Comparison of ENCODE assay signal across 1 cellular context in the genomic region with DNA sequence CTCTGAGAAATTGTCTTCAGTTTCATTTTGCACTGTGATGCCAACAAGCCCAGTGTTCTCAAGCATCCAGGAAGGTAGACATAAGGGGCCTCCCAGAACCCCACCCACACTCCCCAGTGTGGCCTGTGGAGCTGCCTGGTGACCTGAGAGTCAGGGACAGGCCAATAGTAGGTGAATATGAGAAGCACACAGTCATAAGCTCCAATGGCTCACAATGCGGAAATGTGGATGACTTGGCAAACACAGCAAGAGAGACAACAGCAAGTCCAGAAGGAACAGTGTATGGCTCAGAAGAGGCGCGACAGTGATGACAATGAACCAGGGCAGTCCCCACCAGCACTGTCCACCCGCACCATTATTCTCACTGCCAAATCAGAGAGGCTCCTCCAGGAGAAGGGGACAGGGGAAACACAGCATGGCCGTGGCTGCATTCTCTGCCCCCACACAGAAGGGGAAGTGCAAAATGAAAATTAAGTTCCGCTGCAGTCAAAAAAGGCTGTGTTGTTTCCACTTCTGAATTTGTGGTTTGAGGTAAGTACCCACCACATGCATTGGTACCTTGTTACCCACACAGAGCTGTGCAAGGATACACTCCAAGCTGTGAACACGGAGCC.
TF ChIP-seq lines count a peak whose summit lies in the region.

No MANE protein-coding gene starts in this region.

TF ChIP-seq in GM12878, 131 proteins besides CTCF, POLR2A, EP300 and RAD21 (continued from another document and continues in another):
- TF ChIP-seq PAX8 (IDR thresholded peaks at IDR 0.05) (no peak), PML (IDR thresholded peaks at IDR 0.05; ENCODE audit: low read length) (peak; percentile 55; the same call in 1 of the 2 replicates), NBN (IDR thresholded peaks at IDR 0.05) (0 out of 2 replicates have a peak, but pooled peaks have one; percentile 61), CHD4 (IDR thresholded peaks at IDR 0.05) (no peak), RELA (IDR thresholded peaks at IDR 0.05; ENCODE audit: borderline replicate concordance, partially characterized antibody) (no peak), PAX5 (IDR thresholded peaks at IDR 0.05; ENCODE audit: borderline replicate concordance, low read depth, low read length) (peak; percentile 24; the same call in 1 of the 2 replicates), NFXL1 (IDR thresholded peaks at IDR 0.05; ENCODE audit: borderline replicate concordance) (0 out of 2 replicates have a peak, but pooled peaks have one; percentile 64), POU2F2 (IDR thresholded peaks at IDR 0.05; ENCODE audit: borderline replicate concordance, low read depth, low read length) (peak; percentile 78; the same call in 2 of the 3 replicates), CREB1 (IDR thresholded peaks at IDR 0.05; ENCODE audit: low read depth) (no peak), BCL11A (IDR thresholded peaks at IDR 0.05; ENCODE audit: low read depth, low read length) (peak; percentile 46; the same call in 1 of the 2 replicates), CBX5 (IDR thresholded peaks at IDR 0.05; ENCODE audit: low read depth) (no peak), EED (IDR thresholded peaks at IDR 0.05; ENCODE audit: low read depth) (no peak; the same call in 1 of the 2 replicates), CBFB (IDR thresholded peaks at IDR 0.05; ENCODE audit: low read depth) (peak; percentile 86), NRF1 (conservative IDR thresholded peaks at IDR 0.05; ENCODE audit: low read depth, low read length) (no peak), ZBED1 (IDR thresholded peaks at IDR 0.05; ENCODE audit: borderline replicate concordance) (no peak), CHD2 (IDR thresholded peaks at IDR 0.05; ENCODE audit: borderline replicate concordance, low read depth, low read length) (peak; percentile 42; the same call in 1 of the 2 replicates), ZSCAN29 (IDR thresholded peaks at IDR 0.05) (no peak), MYC (IDR thresholded peaks at IDR 0.05; ENCODE audit: insufficient read depth, insufficient read length, insufficient replicate concordance, low read length, severe bottlenecking) (no peak), JUNB (IDR thresholded peaks at IDR 0.05) (no peak), FOXM1 (IDR thresholded peaks at IDR 0.05; ENCODE audit: low read depth, low read length) (no peak), CEBPB (IDR thresholded peaks at IDR 0.05; ENCODE audit: borderline replicate concordance in 1 of 2, low read depth in 2 of 2, low read length in 2 of 2) (no peak), WRNIP1 (IDR thresholded peaks at IDR 0.05; ENCODE audit: borderline replicate concordance, low read depth, low read length) (no peak), ZNF24 (IDR thresholded peaks at IDR 0.05) (0 out of 2 replicates have a peak, but pooled peaks have one; percentile 7), TAF1 (IDR thresholded peaks at IDR 0.05; ENCODE audit: borderline replicate concordance, low read depth, low read length) (no peak), SUZ12 (IDR thresholded peaks at IDR 0.05; ENCODE audit: unreplicated experiment) (no peak), SMARCA5 (IDR thresholded peaks at IDR 0.05) (peak; percentile 98), RB1 (IDR thresholded peaks at IDR 0.05; ENCODE audit: borderline replicate concordance) (no peak; the same call in 1 of the 2 replicates), SPI1 (IDR thresholded peaks at IDR 0.05; ENCODE audit: borderline replicate concordance, insufficient read depth, low read depth, low read length) (peak; percentile 96)
- TF ChIP-seq, protein P1, sequence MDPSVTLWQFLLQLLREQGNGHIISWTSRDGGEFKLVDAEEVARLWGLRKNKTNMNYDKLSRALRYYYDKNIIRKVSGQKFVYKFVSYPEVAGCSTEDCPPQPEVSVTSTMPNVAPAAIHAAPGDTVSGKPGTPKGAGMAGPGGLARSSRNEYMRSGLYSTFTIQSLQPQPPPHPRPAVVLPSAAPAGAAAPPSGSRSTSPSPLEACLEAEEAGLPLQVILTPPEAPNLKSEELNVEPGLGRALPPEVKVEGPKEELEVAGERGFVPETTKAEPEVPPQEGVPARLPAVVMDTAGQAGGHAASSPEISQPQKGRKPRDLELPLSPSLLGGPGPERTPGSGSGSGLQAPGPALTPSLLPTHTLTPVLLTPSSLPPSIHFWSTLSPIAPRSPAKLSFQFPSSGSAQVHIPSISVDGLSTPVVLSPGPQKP (IDR thresholded peaks at IDR 0.05; ENCODE audit: low read depth, low read length) = no peak
- TF ChIP-seq, protein P2, sequence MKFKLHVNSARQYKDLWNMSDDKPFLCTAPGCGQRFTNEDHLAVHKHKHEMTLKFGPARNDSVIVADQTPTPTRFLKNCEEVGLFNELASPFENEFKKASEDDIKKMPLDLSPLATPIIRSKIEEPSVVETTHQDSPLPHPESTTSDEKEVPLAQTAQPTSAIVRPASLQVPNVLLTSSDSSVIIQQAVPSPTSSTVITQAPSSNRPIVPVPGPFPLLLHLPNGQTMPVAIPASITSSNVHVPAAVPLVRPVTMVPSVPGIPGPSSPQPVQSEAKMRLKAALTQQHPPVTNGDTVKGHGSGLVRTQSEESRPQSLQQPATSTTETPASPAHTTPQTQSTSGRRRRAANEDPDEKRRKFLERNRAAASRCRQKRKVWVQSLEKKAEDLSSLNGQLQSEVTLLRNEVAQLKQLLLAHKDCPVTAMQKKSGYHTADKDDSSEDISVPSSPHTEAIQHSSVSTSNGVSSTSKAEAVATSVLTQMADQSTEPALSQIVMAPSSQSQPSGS (IDR thresholded peaks at IDR 0.05; ENCODE audit: low read length) = peak; percentile 58; the same call in 1 of the 2 replicates
- TF ChIP-seq, protein P3, sequence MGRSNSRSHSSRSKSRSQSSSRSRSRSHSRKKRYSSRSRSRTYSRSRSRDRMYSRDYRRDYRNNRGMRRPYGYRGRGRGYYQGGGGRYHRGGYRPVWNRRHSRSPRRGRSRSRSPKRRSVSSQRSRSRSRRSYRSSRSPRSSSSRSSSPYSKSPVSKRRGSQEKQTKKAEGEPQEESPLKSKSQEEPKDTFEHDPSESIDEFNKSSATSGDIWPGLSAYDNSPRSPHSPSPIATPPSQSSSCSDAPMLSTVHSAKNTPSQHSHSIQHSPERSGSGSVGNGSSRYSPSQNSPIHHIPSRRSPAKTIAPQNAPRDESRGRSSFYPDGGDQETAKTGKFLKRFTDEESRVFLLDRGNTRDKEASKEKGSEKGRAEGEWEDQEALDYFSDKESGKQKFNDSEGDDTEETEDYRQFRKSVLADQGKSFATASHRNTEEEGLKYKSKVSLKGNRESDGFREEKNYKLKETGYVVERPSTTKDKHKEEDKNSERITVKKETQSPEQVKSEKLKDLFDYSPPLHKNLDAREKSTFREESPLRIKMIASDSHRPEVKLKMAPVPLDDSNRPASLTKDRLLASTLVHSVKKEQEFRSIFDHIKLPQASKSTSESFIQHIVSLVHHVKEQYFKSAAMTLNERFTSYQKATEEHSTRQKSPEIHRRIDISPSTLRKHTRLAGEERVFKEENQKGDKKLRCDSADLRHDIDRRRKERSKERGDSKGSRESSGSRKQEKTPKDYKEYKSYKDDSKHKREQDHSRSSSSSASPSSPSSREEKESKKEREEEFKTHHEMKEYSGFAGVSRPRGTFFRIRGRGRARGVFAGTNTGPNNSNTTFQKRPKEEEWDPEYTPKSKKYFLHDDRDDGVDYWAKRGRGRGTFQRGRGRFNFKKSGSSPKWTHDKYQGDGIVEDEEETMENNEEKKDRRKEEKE (IDR thresholded peaks at IDR 0.05) = no peak
- TF ChIP-seq, protein P4, sequence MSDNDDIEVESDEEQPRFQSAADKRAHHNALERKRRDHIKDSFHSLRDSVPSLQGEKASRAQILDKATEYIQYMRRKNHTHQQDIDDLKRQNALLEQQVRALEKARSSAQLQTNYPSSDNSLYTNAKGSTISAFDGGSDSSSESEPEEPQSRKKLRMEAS (IDR thresholded peaks at IDR 0.05; ENCODE audit: low read depth, low read length) = no peak
- TF ChIP-seq, protein P5, sequence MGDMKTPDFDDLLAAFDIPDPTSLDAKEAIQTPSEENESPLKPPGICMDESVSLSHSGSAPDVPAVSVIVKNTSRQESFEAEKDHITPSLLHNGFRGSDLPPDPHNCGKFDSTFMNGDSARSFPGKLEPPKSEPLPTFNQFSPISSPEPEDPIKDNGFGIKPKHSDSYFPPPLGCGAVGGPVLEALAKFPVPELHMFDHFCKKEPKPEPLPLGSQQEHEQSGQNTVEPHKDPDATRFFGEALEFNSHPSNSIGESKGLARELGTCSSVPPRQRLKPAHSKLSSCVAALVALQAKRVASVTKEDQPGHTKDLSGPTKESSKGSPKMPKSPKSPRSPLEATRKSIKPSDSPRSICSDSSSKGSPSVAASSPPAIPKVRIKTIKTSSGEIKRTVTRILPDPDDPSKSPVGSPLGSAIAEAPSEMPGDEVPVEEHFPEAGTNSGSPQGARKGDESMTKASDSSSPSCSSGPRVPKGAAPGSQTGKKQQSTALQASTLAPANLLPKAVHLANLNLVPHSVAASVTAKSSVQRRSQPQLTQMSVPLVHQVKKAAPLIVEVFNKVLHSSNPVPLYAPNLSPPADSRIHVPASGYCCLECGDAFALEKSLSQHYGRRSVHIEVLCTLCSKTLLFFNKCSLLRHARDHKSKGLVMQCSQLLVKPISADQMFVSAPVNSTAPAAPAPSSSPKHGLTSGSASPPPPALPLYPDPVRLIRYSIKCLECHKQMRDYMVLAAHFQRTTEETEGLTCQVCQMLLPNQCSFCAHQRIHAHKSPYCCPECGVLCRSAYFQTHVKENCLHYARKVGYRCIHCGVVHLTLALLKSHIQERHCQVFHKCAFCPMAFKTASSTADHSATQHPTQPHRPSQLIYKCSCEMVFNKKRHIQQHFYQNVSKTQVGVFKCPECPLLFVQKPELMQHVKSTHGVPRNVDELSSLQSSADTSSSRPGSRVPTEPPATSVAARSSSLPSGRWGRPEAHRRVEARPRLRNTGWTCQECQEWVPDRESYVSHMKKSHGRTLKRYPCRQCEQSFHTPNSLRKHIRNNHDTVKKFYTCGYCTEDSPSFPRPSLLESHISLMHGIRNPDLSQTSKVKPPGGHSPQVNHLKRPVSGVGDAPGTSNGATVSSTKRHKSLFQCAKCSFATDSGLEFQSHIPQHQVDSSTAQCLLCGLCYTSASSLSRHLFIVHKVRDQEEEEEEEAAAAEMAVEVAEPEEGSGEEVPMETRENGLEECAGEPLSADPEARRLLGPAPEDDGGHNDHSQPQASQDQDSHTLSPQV (IDR thresholded peaks at IDR 0.05) = no peak
- TF ChIP-seq, protein P6, sequence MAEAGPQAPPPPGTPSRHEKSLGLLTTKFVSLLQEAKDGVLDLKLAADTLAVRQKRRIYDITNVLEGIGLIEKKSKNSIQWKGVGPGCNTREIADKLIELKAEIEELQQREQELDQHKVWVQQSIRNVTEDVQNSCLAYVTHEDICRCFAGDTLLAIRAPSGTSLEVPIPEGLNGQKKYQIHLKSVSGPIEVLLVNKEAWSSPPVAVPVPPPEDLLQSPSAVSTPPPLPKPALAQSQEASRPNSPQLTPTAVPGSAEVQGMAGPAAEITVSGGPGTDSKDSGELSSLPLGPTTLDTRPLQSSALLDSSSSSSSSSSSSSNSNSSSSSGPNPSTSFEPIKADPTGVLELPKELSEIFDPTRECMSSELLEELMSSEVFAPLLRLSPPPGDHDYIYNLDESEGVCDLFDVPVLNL (IDR thresholded peaks at IDR 0.05; ENCODE audit: low read depth, low read length) = no peak
- TF ChIP-seq, protein P7, sequence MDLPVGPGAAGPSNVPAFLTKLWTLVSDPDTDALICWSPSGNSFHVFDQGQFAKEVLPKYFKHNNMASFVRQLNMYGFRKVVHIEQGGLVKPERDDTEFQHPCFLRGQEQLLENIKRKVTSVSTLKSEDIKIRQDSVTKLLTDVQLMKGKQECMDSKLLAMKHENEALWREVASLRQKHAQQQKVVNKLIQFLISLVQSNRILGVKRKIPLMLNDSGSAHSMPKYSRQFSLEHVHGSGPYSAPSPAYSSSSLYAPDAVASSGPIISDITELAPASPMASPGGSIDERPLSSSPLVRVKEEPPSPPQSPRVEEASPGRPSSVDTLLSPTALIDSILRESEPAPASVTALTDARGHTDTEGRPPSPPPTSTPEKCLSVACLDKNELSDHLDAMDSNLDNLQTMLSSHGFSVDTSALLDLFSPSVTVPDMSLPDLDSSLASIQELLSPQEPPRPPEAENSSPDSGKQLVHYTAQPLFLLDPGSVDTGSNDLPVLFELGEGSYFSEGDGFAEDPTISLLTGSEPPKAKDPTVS (IDR thresholded peaks at IDR 0.05; ENCODE audit: low read depth, low read length) = no peak
- TF ChIP-seq, protein P8, sequence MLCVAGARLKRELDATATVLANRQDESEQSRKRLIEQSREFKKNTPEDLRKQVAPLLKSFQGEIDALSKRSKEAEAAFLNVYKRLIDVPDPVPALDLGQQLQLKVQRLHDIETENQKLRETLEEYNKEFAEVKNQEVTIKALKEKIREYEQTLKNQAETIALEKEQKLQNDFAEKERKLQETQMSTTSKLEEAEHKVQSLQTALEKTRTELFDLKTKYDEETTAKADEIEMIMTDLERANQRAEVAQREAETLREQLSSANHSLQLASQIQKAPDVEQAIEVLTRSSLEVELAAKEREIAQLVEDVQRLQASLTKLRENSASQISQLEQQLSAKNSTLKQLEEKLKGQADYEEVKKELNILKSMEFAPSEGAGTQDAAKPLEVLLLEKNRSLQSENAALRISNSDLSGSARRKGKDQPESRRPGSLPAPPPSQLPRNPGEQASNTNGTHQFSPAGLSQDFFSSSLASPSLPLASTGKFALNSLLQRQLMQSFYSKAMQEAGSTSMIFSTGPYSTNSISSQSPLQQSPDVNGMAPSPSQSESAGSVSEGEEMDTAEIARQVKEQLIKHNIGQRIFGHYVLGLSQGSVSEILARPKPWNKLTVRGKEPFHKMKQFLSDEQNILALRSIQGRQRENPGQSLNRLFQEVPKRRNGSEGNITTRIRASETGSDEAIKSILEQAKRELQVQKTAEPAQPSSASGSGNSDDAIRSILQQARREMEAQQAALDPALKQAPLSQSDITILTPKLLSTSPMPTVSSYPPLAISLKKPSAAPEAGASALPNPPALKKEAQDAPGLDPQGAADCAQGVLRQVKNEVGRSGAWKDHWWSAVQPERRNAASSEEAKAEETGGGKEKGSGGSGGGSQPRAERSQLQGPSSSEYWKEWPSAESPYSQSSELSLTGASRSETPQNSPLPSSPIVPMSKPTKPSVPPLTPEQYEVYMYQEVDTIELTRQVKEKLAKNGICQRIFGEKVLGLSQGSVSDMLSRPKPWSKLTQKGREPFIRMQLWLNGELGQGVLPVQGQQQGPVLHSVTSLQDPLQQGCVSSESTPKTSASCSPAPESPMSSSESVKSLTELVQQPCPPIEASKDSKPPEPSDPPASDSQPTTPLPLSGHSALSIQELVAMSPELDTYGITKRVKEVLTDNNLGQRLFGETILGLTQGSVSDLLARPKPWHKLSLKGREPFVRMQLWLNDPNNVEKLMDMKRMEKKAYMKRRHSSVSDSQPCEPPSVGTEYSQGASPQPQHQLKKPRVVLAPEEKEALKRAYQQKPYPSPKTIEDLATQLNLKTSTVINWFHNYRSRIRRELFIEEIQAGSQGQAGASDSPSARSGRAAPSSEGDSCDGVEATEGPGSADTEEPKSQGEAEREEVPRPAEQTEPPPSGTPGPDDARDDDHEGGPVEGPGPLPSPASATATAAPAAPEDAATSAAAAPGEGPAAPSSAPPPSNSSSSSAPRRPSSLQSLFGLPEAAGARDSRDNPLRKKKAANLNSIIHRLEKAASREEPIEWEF (IDR thresholded peaks at IDR 0.05; ENCODE audit: insufficient replicate concordance, low read depth, low read length) = no peak
- TF ChIP-seq, protein P9, sequence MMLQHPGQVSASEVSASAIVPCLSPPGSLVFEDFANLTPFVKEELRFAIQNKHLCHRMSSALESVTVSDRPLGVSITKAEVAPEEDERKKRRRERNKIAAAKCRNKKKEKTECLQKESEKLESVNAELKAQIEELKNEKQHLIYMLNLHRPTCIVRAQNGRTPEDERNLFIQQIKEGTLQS (IDR thresholded peaks at IDR 0.05; ENCODE audit: borderline replicate concordance, extremely low read depth, low read depth, low read length) = no peak
